ENCODE assay signal across 28 cellular contexts in genomic region chr3:152518346-152518745, GRCh38.
DNase-seq lines count a peak whose midpoint lies in the region; ATAC-seq and TF ChIP-seq lines count a peak whose summit lies in the region.
"Had no signal": no experiment of that assay in that cellular context is flagged by ENCODE, and none has a peak within 500 bp of the region (broad histone marks: within the 10 kb centered on the region; RNA-seq: fewer than 3 reads in every experiment).

No MANE protein-coding gene starts in this region.

- H3K27me3 ChIP-seq in Panc1 (ENCODE audit: control insufficient read depth, insufficient read depth, low read length) = peaks cover 5% of the 10 kb centered on the region; the same call in 1 of the 2 replicates
- H3K27me3 ChIP-seq: thyroid gland had no signal

- H3K27me3 Mint-ChIP-seq in endothelial cell (ENCODE audit: unreplicated experiment) = peaks cover 4% of the 10 kb centered on the region
- H3K27me3 Mint-ChIP-seq: activated naive CD8-positive, alpha-beta T cell treated with anti-CD3 and anti-CD28 coated beads, Interleukin-2, amount 50 U/mL, for 24 hours; CD4-positive, alpha-beta T cell had no signal

- ATAC-seq in HG02759 (IDR thresholded peaks at IDR 0.05; ENCODE audit: unreplicated experiment) (peak; percentile 47), Panc1 (no peak), Right ventricle myocardium superior (ENCODE audit: poor library complexity) (no peak)
- ATAC-seq: activated naive CD8-positive, alpha-beta T cell treated with anti-CD3 and anti-CD28 coated beads, Interleukin-2, amount 50 U/mL, for 24 hours; PC-3; right cardiac atrium; stimulated activated naive CD8-positive, alpha-beta T cell treated with anti-CD3 and anti-CD28 coated beads, Interleukin-15, amount 100 ng/mL, for 72 hours had no signal

- H3K36me3 ChIP-seq in Panc1 (ENCODE audit: control insufficient read depth, insufficient read depth, low read length) = no peaks in the 10 kb centered on the region
- H3K36me3 ChIP-seq: thyroid gland had no signal

- no peak overlapping the region for H3K4me3 Mint-ChIP-seq in endothelial cell (ENCODE audit: unreplicated experiment)
- H3K4me3 Mint-ChIP-seq: activated naive CD8-positive, alpha-beta T cell treated with anti-CD3 and anti-CD28 coated beads, Interleukin-2, amount 50 U/mL, for 24 hours; CD4-positive, alpha-beta T cell; HFFc6; stimulated activated naive CD8-positive, alpha-beta T cell treated with anti-CD3 and anti-CD28 coated beads, Interleukin-15, amount 100 ng/mL, for 72 hours had no signal

- H3K27ac Mint-ChIP-seq in endothelial cell (ENCODE audit: unreplicated experiment) = no peak overlapping the region
- H3K27ac Mint-ChIP-seq: activated naive CD8-positive, alpha-beta T cell treated with anti-CD3 and anti-CD28 coated beads, Interleukin-2, amount 50 U/mL, for 24 hours; CD4-positive, alpha-beta T cell; HFFc6; stimulated activated naive CD8-positive, alpha-beta T cell treated with anti-CD3 and anti-CD28 coated beads, Interleukin-15, amount 100 ng/mL, for 72 hours had no signal

- no peaks in the 10 kb centered on the region for H3K4me1 Mint-ChIP-seq in endothelial cell (ENCODE audit: unreplicated experiment)
- H3K4me1 Mint-ChIP-seq: activated naive CD8-positive, alpha-beta T cell treated with anti-CD3 and anti-CD28 coated beads, Interleukin-2, amount 50 U/mL, for 24 hours; stimulated activated naive CD8-positive, alpha-beta T cell treated with anti-CD3 and anti-CD28 coated beads, Interleukin-15, amount 100 ng/mL, for 72 hours had no signal

- H3K9me3 ChIP-seq in Panc1 (ENCODE audit: control insufficient read depth, insufficient read depth, low read depth, low read length) = no peaks in the 10 kb centered on the region
- H3K9me3 ChIP-seq: thyroid gland had no signal

- DNase-seq in NCI-H524 treated with DMSO at 0.1 percent for 48 hours (lab: John Stamatoyannopoulos, UW) = peak; percentile 1
- no peak for DNase-seq in NCI-H524 (lab: John Stamatoyannopoulos, UW)
- no peak for DNase-seq in Panc1 (ENCODE audit: low read depth, low spot score)
- no peak for DNase-seq in endothelial cell (ENCODE audit: low spot score)
- DNase-seq in SKM-1 (lab: John Stamatoyannopoulos, UW; ENCODE audit: unreplicated experiment) = no peak
- DNase-seq in COLO668 (lab: John Stamatoyannopoulos, UW; ENCODE audit: unreplicated experiment) = no peak
- no peak for DNase-seq in Right ventricle myocardium superior
- DNase-seq: activated CD4-positive, alpha-beta T cell treated with anti-CD3 and anti-CD28 coated beads for 1 hour; activated gamma-delta T cell; activated naive CD8-positive, alpha-beta T cell treated with anti-CD3 and anti-CD28 coated beads, Interleukin-2, amount 50 U/mL, for 24 hours; activated T-cell treated with anti-CD3 and anti-CD28 coated beads, Interleukin-2, amount 50 U/mL, for 1 hour; CD4-positive, alpha-beta T cell; DMS 273 treated with DMSO at 0.1 percent for 48 hours; HFFc6; islet precursor cell; Karpas-422; NCI-H1694 treated with DMSO at 0.1 percent for 48 hours; NCI-H748 treated with DMSO at 0.1 percent for 48 hours; PC-3; right cardiac atrium; SIG-M5; stimulated activated CD4-positive, alpha-beta T cell treated with anti-CD3 and anti-CD28 coated beads, Interleukin-4, amount 100 ng/mL, for 1 hour; stimulated activated naive CD8-positive, alpha-beta T cell treated with anti-CD3 and anti-CD28 coated beads, Interleukin-15, amount 100 ng/mL, for 72 hours; thyroid gland had no signal

- CTCF ChIA-PET in Panc1 (lab: Charles Lee) = no interaction called here

- H3K36me3 Mint-ChIP-seq in endothelial cell (ENCODE audit: low read depth, unreplicated experiment) = no peaks in the 10 kb centered on the region

- H3K4me1 ChIP-seq in Panc1 (ENCODE audit: control insufficient read depth, insufficient read depth, low read length) = no peaks in the 10 kb centered on the region
- H3K4me1 ChIP-seq: parathyroid adenoma, thyroid gland had no signal

- no peaks in the 10 kb centered on the region for H3K9me3 Mint-ChIP-seq in endothelial cell (ENCODE audit: unreplicated experiment)
- H3K9me3 Mint-ChIP-seq: activated naive CD8-positive, alpha-beta T cell treated with anti-CD3 and anti-CD28 coated beads, Interleukin-2, amount 50 U/mL, for 24 hours; CD4-positive, alpha-beta T cell; HFFc6; stimulated activated naive CD8-positive, alpha-beta T cell treated with anti-CD3 and anti-CD28 coated beads, Interleukin-15, amount 100 ng/mL, for 72 hours had no signal

- POLR2A ChIA-PET in Panc1 (lab: Charles Lee) = no interaction called here

- H3K4me3 ChIP-seq in Panc1 (ENCODE audit: low read depth in 2 of 2, low read length in 2 of 2) = no peak overlapping the region
- H3K4me3 ChIP-seq: GM23248, thyroid gland had no signal

- intact Hi-C loops in Panc1 (cut with micrococcal nuclease; ENCODE audit: unreplicated experiment) (no loop called here), Right ventricle myocardium superior (cut with DNase I) (no loop called here)

- BruUV-seq in Panc1 (replicated peaks; lab: Mats Ljungman, UMichigan) = no TSS peak

- H3K27ac ChIP-seq in Panc1 (ENCODE audit: low read length) = no peak overlapping the region
- H3K27ac ChIP-seq: 22Rv1, GM23248, parathyroid adenoma, thyroid gland had no signal

- in situ Hi-C loops in Panc1 (cut with HindIII; ENCODE audit: low pct_unique_long_range_greater_than_20kb, low sequenced_read_pairs) = no loop called here

- peak; percentile 19; the same call in 1 of the 2 replicates for TF ChIP-seq CTCF in Panc1 (IDR thresholded peaks at IDR 0.05)
- TF ChIP-seq CTCF in endothelial cell (IDR thresholded peaks at IDR 0.05; ENCODE audit: unreplicated experiment) = no peak
